ENCODE assay signal across 10 cellular contexts in the genomic region with DNA sequence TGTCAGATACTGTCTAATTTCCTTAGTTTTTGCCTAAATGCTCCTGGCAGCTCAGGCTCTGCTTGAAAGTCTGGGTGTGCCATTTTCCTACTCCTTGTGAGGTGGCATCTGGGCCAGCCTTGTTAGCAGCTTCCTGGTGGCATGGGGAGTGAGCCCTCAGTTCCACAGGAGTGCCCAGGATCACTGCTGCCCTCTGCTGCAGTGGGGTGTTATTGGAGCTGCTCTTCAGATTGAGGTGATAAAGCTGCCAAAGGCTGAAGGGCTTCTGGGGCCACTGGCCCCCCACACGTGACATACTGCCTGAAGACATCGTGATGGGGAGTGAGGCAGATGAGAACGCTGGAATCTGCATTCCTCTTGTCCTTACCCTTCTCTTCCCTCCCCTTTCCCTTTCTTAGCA. TPM values are rescaled to one million over a fixed set of nuclear protein-coding genes. Genes with fewer than 3 reads are reported as not detected.
DNase-seq lines count a peak whose midpoint lies in the region; ATAC-seq and TF ChIP-seq lines count a peak whose summit lies in the region.
"Had no signal": no experiment of that assay in that cellular context is flagged by ENCODE, and none has a peak within 500 bp of the region (broad histone marks: within the 10 kb centered on the region; RNA-seq: fewer than 3 reads in every experiment).

No MANE protein-coding gene starts in this region.

- no peak overlapping the region for H3K27ac ChIP-seq in breast epithelium
- H3K27ac ChIP-seq in thyroid gland, result peak overlapping the region in 1 of 3 donors; percentile 13

- H3K36me3 ChIP-seq in breast epithelium (peaks cover 15% of the 10 kb centered on the region), thyroid gland (peaks cover 73 to 82% of the 10 kb centered on the region in 2 donors)

- TF ChIP-seq CTCF in MCF 10A (IDR thresholded peaks at IDR 0.05; ENCODE audit: unreplicated experiment), result no peak
- no peak for TF ChIP-seq CTCF in breast epithelium (IDR thresholded peaks at IDR 0.05)
- TF ChIP-seq CTCF in thyroid gland (IDR thresholded peaks at IDR 0.05), result peak in 3 of 6 experiments; percentile 15 to 31 (median 22)

- intact Hi-C loops in MCF 10A (cut with micrococcal nuclease), result no loop called here
- intact Hi-C loops in breast epithelium (cut with DNase I; ENCODE audit: low total_unique reads), result no loop called here
- intact Hi-C loops in thyroid gland (cut with DNase I), result no loop called here

- peak; percentile 66 for ATAC-seq in esophagus mucosa
- no peak for ATAC-seq in GM18909 (IDR thresholded peaks at IDR 0.05; ENCODE audit: poor library complexity, unreplicated experiment)

- CTCF ChIA-PET in MCF 10A (lab: Yijun Ruan, JAX), result interaction anchor here (0.8 to 0.9 kb wide), 2 partner anchors 10 to 115 kb away, joined by 4 read pairs; no protein-coding TSS in a partner anchor

- POLR2A ChIA-PET in MCF 10A (lab: Yijun Ruan, JAX), result interaction anchor here (0.6 to 1.8 kb wide), 2 partner anchors 10 to 31 kb away, joined by 3 to 5 read pairs; no protein-coding TSS in a partner anchor

- no peak overlapping the region for H3K27ac Mint-ChIP-seq in MCF 10A (ENCODE audit: low read depth, unreplicated experiment)

- H3K27me3 Mint-ChIP-seq in MCF 10A (ENCODE audit: insufficient read depth, unreplicated experiment), result no peaks in the 10 kb centered on the region

- H3K27me3 ChIP-seq in breast epithelium (no peaks in the 10 kb centered on the region), thyroid gland (no peaks in the 10 kb centered on the region)

- H3K9me3 ChIP-seq in breast epithelium (no peaks in the 10 kb centered on the region), thyroid gland (no peaks in the 10 kb centered on the region)

- BruUV-seq in MCF 10A (replicated peaks; lab: Mats Ljungman, UMichigan), result no TSS peak

- H3K4me3 ChIP-seq in breast epithelium (no peak overlapping the region), thyroid gland (replicated peaks in 1 of 3) (no peak overlapping the region)

- WGBS in thyroid gland, 2 donors, result 82 to 87% methylated on average over 3 of the region's 3 CpGs

- no peaks in the 10 kb centered on the region for H3K9me3 Mint-ChIP-seq in MCF 10A (ENCODE audit: unreplicated experiment)

- TF ChIP-seq POLR2A in breast epithelium (IDR thresholded peaks at IDR 0.05) (no peak), thyroid gland (IDR thresholded peaks at IDR 0.05) (no peak)

- DNase-seq in MCF 10A (ENCODE audit: unreplicated experiment) (peak; percentile 7), breast epithelium (ENCODE audit: low spot score in 2 of 2) (no peak), RPMI8226 (peak; percentile 16), thyroid gland (peak; percentile 32 to 44), G401 (ENCODE audit: low spot score) (no peak), NCI-H510A (lab: John Stamatoyannopoulos, UW) (no peak)
- DNase-seq: islet precursor cell; stimulated activated CD4-positive, alpha-beta T cell treated with anti-CD3 and anti-CD28 coated beads, Interleukin-2, amount 100 ng/mL, for 24 hours had no signal

- H3K4me3 Mint-ChIP-seq in MCF 10A (ENCODE audit: unreplicated experiment), result no peak overlapping the region

- peaks cover 8% of the 10 kb centered on the region for H3K4me1 Mint-ChIP-seq in MCF 10A (ENCODE audit: insufficient read depth, unreplicated experiment)

- H3K4me1 ChIP-seq in breast epithelium, result no peaks in the 10 kb centered on the region
- no peaks in the 10 kb centered on the region for H3K4me1 ChIP-seq in thyroid gland

- in situ Hi-C loops in G401 (cut with HindIII; ENCODE audit: low sequenced_read_pairs), result no loop called here

- peaks cover 100% of the 10 kb centered on the region for H3K36me3 Mint-ChIP-seq in MCF 10A (ENCODE audit: insufficient read depth, unreplicated experiment)

RNA-seq across cellular contexts. Expression of a gene that starts 27.4 kb away (rescaled TPM):
- total RNA-seq in MCF 10A (2022) (57.2 and 61.6 TPM in 2 replicates), breast epithelium (10 to 100 TPM; 56.5 to 74.4 (median 73.2) TPM), esophagus mucosa (16.2 TPM), thyroid gland (10 to 100 TPM; 62.6 to 91.3 (median 75.8) TPM)
- total RNA-seq in G401 (2014; rRNA removed; shearing (Covaris generic)), result 17.5 and 22.0 TPM in 2 replicates

RNA-seq across cellular contexts. Expression of a gene that starts 28.1 kb away (rescaled TPM):
- total RNA-seq in MCF 10A (2022) (832 and 905 TPM in 2 replicates), breast epithelium (100 to 1,000 TPM; 616 to 794 (median 655) TPM), esophagus mucosa (351 TPM), thyroid gland (1,000 to 10,000 TPM in 3 of 4 donors, 100 to 1,000 TPM in 1; 895 to 1,792 (median 1,570) TPM)
- 397 and 498 TPM in 2 replicates for total RNA-seq in G401 (2014; rRNA removed; shearing (Covaris generic))

RNA-seq across cellular contexts. Expression of a gene that starts 37.3 kb away (rescaled TPM):
- total RNA-seq in MCF 10A (2022) (27.5 and 29.4 TPM in 2 replicates), breast epithelium (10 to 100 TPM in 2 of 3 donors, 1 to 10 TPM in 1; 3.2 to 18.7 (median 12.8) TPM), esophagus mucosa (4.7 TPM), thyroid gland (10 to 100 TPM; 10.6 to 15.0 (median 13.1) TPM)
- 7.3 and 18.5 TPM in 2 replicates for total RNA-seq in G401 (2014; rRNA removed; shearing (Covaris generic))

Comparison
In these comparisons a context has a peak if more than half of its experiments do, and no peak if none do; other contexts are left out.
1. DNase-seq: peak in MCF 10A (single experiment), RPMI8226 (single experiment) and thyroid gland (2 of 2); none in breast epithelium (0 of 2), G401 (single experiment) and NCI-H510A (single experiment).